ENCODE assay signal across 16 cellular contexts in the genomic region with DNA sequence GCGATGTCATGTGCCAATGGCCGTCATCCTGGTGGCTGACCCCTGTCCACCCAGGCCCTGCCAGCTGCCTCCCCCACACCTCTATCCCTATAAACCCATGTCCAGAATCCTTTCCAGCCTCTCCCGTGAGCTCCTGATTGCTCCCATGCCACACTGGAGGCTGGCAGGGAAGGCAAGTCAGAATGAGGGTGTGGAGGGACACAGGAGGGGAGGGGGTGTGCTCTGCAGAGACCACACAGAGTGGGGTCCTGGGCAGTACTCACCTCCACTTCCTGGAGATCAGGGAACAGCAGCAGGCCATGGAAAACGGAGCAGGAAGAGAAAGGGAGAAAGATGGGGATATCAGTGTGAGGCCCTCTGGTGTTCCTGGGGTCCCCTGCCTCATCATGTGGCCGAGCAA. TPM values are rescaled to one million over a fixed set of nuclear protein-coding genes. Genes with fewer than 3 reads are reported as not detected.
DNase-seq lines count a peak whose midpoint lies in the region; ATAC-seq and TF ChIP-seq lines count a peak whose summit lies in the region.
"Had no signal": no experiment of that assay in that cellular context is flagged by ENCODE, and none has a peak within 500 bp of the region (broad histone marks: within the 10 kb centered on the region; RNA-seq: fewer than 3 reads in every experiment).

No MANE protein-coding gene starts in this region.

- POLR2A ChIA-PET in T-cell (lab: Charles Lee) = interaction anchor here (0.6 to 1.3 kb wide), 2 partner anchors 10 to 147 kb away, joined by 3 to 4 read pairs; no protein-coding TSS in a partner anchor
- POLR2A ChIA-PET in activated CD4-positive, alpha-beta memory T cell treated with anti-CD3 and anti-CD28 coated beads, Interleukin-2, amount 10 ng/mL, durations not matched to agents 7 days and 5 days (lab: Charles Lee) = interaction anchor here (1.8 to 1.9 kb wide), 2 partner anchors 11 to 17 kb away, joined by 4 to 6 read pairs; no protein-coding TSS in a partner anchor

- ATAC-seq in T-cell (replicated peaks in 1 of 4) = no peak
- ATAC-seq in central memory CD8-positive, alpha-beta T cell (replicated peaks; ENCODE audit: extremely low read depth, poor library complexity, severe bottlenecking) = no peak
- no peak for ATAC-seq in stimulated activated effector memory CD8-positive, alpha-beta T cell treated with anti-CD3 and anti-CD28 coated beads, Interleukin-12 subunit alpha, Interleukin-12 subunit beta, amount 100 ng/mL, for 72 hours
- ATAC-seq: A549 had no signal

- no peaks in the 10 kb centered on the region for H3K27me3 Mint-ChIP-seq in activated naive CD4-positive, alpha-beta T cell treated with anti-CD3 and anti-CD28 coated beads, Interleukin-2, amount 50 U/mL, for 24 hours
- H3K27me3 Mint-ChIP-seq in T-cell = no peaks in the 10 kb centered on the region
- H3K27me3 Mint-ChIP-seq in central memory CD8-positive, alpha-beta T cell = no peaks in the 10 kb centered on the region
- H3K27me3 Mint-ChIP-seq in endothelial cell (ENCODE audit: unreplicated experiment) = peaks cover 8% of the 10 kb centered on the region
- H3K27me3 Mint-ChIP-seq in activated CD4-positive, alpha-beta memory T cell treated with anti-CD3 and anti-CD28 coated beads, Interleukin-2, amount 10 ng/mL, durations not matched to agents 7 days and 5 days = no peaks in the 10 kb centered on the region

- no peak overlapping the region for H3K27ac ChIP-seq in esophagus squamous epithelium
- H3K27ac ChIP-seq: A549, C4-2B, PC-9 had no signal

- peaks cover 0 to 2% (median 0%) of the 10 kb centered on the region in 3 donors for H3K4me1 ChIP-seq in esophagus squamous epithelium
- H3K4me1 ChIP-seq: A549 had no signal

- H3K27me3 ChIP-seq in esophagus squamous epithelium = peaks cover 0 to 9% (median 0%) of the 10 kb centered on the region in 4 donors

- DNase-seq in activated naive CD4-positive, alpha-beta T cell treated with anti-CD3 and anti-CD28 coated beads, Interleukin-2, amount 50 U/mL, for 16 hours = no peak
- DNase-seq in T-cell (no peak), endothelial cell (ENCODE audit: low spot score) (no peak), esophagus squamous epithelium (lab: John Stamatoyannopoulos, UW) (no peak)
- no peak for DNase-seq in central memory CD8-positive, alpha-beta T cell (ENCODE audit: low spot score in 2 of 2)
- DNase-seq in stimulated activated effector memory CD8-positive, alpha-beta T cell treated with anti-CD3 and anti-CD28 coated beads, Interleukin-12 subunit alpha, Interleukin-12 subunit beta, amount 100 ng/mL, for 72 hours (ENCODE audit: low spot score in 2 of 2) = no peak
- DNase-seq in activated CD4-positive, alpha-beta memory T cell treated with anti-CD3 and anti-CD28 coated beads, Interleukin-2, amount 10 ng/mL, durations not matched to agents 7 days and 5 days = no peak
- DNase-seq: H9, Karpas-422, NCI-H187 treated with DMSO at 0.1 percent for 48 hours, NCI-H446, NCI-H748 treated with DMSO at 0.1 percent for 48 hours had no signal

- no peaks in the 10 kb centered on the region for H3K9me3 ChIP-seq in esophagus squamous epithelium

- peak overlapping the region; percentile 89 for H3K27ac Mint-ChIP-seq in activated naive CD4-positive, alpha-beta T cell treated with anti-CD3 and anti-CD28 coated beads, Interleukin-2, amount 50 U/mL, for 24 hours
- peak overlapping the region; percentile 36 to 64 for H3K27ac Mint-ChIP-seq in T-cell
- H3K27ac Mint-ChIP-seq in central memory CD8-positive, alpha-beta T cell (ENCODE audit: low read depth) = peak overlapping the region; percentile 66
- H3K27ac Mint-ChIP-seq in stimulated activated effector memory CD8-positive, alpha-beta T cell treated with anti-CD3 and anti-CD28 coated beads, Interleukin-12 subunit alpha, Interleukin-12 subunit beta, amount 100 ng/mL, for 72 hours = peak overlapping the region; percentile 90
- H3K27ac Mint-ChIP-seq in endothelial cell (ENCODE audit: unreplicated experiment) = no peak overlapping the region
- no peak overlapping the region for H3K27ac Mint-ChIP-seq in activated CD4-positive, alpha-beta memory T cell treated with anti-CD3 and anti-CD28 coated beads, Interleukin-2, amount 10 ng/mL, durations not matched to agents 7 days and 5 days
- H3K27ac Mint-ChIP-seq: H9 had no signal

- CTCF ChIA-PET in T-cell (lab: Charles Lee) = interaction anchor here in 1 of 2 donors (1.5 kb wide), 1 partner anchor 24 kb away, joined by 5 read pairs; no protein-coding TSS in a partner anchor
- CTCF ChIA-PET in activated CD4-positive, alpha-beta memory T cell treated with anti-CD3 and anti-CD28 coated beads, Interleukin-2, amount 10 ng/mL, durations not matched to agents 7 days and 5 days (lab: Charles Lee) = interaction anchor here (1.0 to 1.5 kb wide), 2 partner anchors 24 to 266 kb away, joined by 3 to 7 read pairs; no protein-coding TSS in a partner anchor

- no peak overlapping the region for H3K4me3 ChIP-seq in esophagus squamous epithelium
- H3K4me3 ChIP-seq: A549, PC-9 had no signal

- no peaks in the 10 kb centered on the region for H3K36me3 ChIP-seq in esophagus squamous epithelium

- no peak overlapping the region for H3K4me3 Mint-ChIP-seq in activated naive CD4-positive, alpha-beta T cell treated with anti-CD3 and anti-CD28 coated beads, Interleukin-2, amount 50 U/mL, for 24 hours
- H3K4me3 Mint-ChIP-seq in T-cell (no peak overlapping the region), endothelial cell (ENCODE audit: unreplicated experiment) (no peak overlapping the region)
- H3K4me3 Mint-ChIP-seq in central memory CD8-positive, alpha-beta T cell = peak overlapping the region; percentile 55
- no peak overlapping the region for H3K4me3 Mint-ChIP-seq in stimulated activated effector memory CD8-positive, alpha-beta T cell treated with anti-CD3 and anti-CD28 coated beads, Interleukin-12 subunit alpha, Interleukin-12 subunit beta, amount 100 ng/mL, for 72 hours
- H3K4me3 Mint-ChIP-seq in activated CD4-positive, alpha-beta memory T cell treated with anti-CD3 and anti-CD28 coated beads, Interleukin-2, amount 10 ng/mL, durations not matched to agents 7 days and 5 days = no peak overlapping the region
- H3K4me3 Mint-ChIP-seq: H9 had no signal

- intact Hi-C loops in esophagus squamous epithelium (cut with DNase I) = no loop called here

- no peak for TF ChIP-seq CTCF in endothelial cell (IDR thresholded peaks at IDR 0.05; ENCODE audit: unreplicated experiment)
- no peak for TF ChIP-seq CTCF in esophagus squamous epithelium (IDR thresholded peaks at IDR 0.05)

- no peak for TF ChIP-seq POLR2A in esophagus squamous epithelium (IDR thresholded peaks at IDR 0.05)

- 85 to 92% methylated on average over 2 of the region's 5 CpGs for WGBS in esophagus squamous epithelium, 2 donors

- H3K9me3 Mint-ChIP-seq in activated naive CD4-positive, alpha-beta T cell treated with anti-CD3 and anti-CD28 coated beads, Interleukin-2, amount 50 U/mL, for 24 hours = no peaks in the 10 kb centered on the region
- H3K9me3 Mint-ChIP-seq in T-cell (no peaks in the 10 kb centered on the region), endothelial cell (ENCODE audit: unreplicated experiment) (no peaks in the 10 kb centered on the region)
- H3K9me3 Mint-ChIP-seq in central memory CD8-positive, alpha-beta T cell = no peaks in the 10 kb centered on the region
- no peaks in the 10 kb centered on the region for H3K9me3 Mint-ChIP-seq in stimulated activated effector memory CD8-positive, alpha-beta T cell treated with anti-CD3 and anti-CD28 coated beads, Interleukin-12 subunit alpha, Interleukin-12 subunit beta, amount 100 ng/mL, for 72 hours
- H3K9me3 Mint-ChIP-seq in activated CD4-positive, alpha-beta memory T cell treated with anti-CD3 and anti-CD28 coated beads, Interleukin-2, amount 10 ng/mL, durations not matched to agents 7 days and 5 days = no peaks in the 10 kb centered on the region
- H3K9me3 Mint-ChIP-seq: H9 had no signal

- peaks cover 17% of the 10 kb centered on the region for H3K36me3 Mint-ChIP-seq in activated naive CD4-positive, alpha-beta T cell treated with anti-CD3 and anti-CD28 coated beads, Interleukin-2, amount 50 U/mL, for 24 hours
- peaks cover 40% of the 10 kb centered on the region for H3K36me3 Mint-ChIP-seq in T-cell
- H3K36me3 Mint-ChIP-seq in central memory CD8-positive, alpha-beta T cell (ENCODE audit: insufficient read depth) = peaks cover 79% of the 10 kb centered on the region
- H3K36me3 Mint-ChIP-seq in stimulated activated effector memory CD8-positive, alpha-beta T cell treated with anti-CD3 and anti-CD28 coated beads, Interleukin-12 subunit alpha, Interleukin-12 subunit beta, amount 100 ng/mL, for 72 hours = peaks cover 62% of the 10 kb centered on the region
- peaks cover 5% of the 10 kb centered on the region for H3K36me3 Mint-ChIP-seq in endothelial cell (ENCODE audit: low read depth, unreplicated experiment)
- H3K36me3 Mint-ChIP-seq in activated CD4-positive, alpha-beta memory T cell treated with anti-CD3 and anti-CD28 coated beads, Interleukin-2, amount 10 ng/mL, durations not matched to agents 7 days and 5 days (ENCODE audit: low read depth) = peaks cover 82% of the 10 kb centered on the region

- peaks cover 70% of the 10 kb centered on the region for H3K4me1 Mint-ChIP-seq in activated naive CD4-positive, alpha-beta T cell treated with anti-CD3 and anti-CD28 coated beads, Interleukin-2, amount 50 U/mL, for 24 hours
- H3K4me1 Mint-ChIP-seq in T-cell (peaks cover 66 to 84% (median 75%) of the 10 kb centered on the region in 3 donors), endothelial cell (ENCODE audit: unreplicated experiment) (peaks cover 23% of the 10 kb centered on the region)
- H3K4me1 Mint-ChIP-seq in central memory CD8-positive, alpha-beta T cell = peaks cover 62% of the 10 kb centered on the region
- H3K4me1 Mint-ChIP-seq in stimulated activated effector memory CD8-positive, alpha-beta T cell treated with anti-CD3 and anti-CD28 coated beads, Interleukin-12 subunit alpha, Interleukin-12 subunit beta, amount 100 ng/mL, for 72 hours = peaks cover 73% of the 10 kb centered on the region
- peaks cover 24% of the 10 kb centered on the region for H3K4me1 Mint-ChIP-seq in activated CD4-positive, alpha-beta memory T cell treated with anti-CD3 and anti-CD28 coated beads, Interleukin-2, amount 10 ng/mL, durations not matched to agents 7 days and 5 days

RNA-seq across cellular contexts. Expression of gene SPOCK2, which starts 15.7 kb away (rescaled TPM):
- total RNA-seq in T-cell (100 to 1,000 TPM; 501 to 684 (median 547) TPM), endothelial cell (ENCODE audit: unreplicated experiment) (3.4 TPM), esophagus squamous epithelium (1 to 10 TPM; 2.6 to 8.1 (median 5.0) TPM)
- total RNA-seq in activated CD4-positive, alpha-beta memory T cell treated with anti-CD3 and anti-CD28 coated beads, Interleukin-2, amount 10 ng/mL, durations not matched to agents 7 days and 5 days = 100 to 1,000 TPM; 418 to 420 TPM

Comparison
In these comparisons a context has a peak if more than half of its experiments do, and no peak if none do; other contexts are left out.
1. H3K27ac Mint-ChIP-seq: peak in activated naive CD4-positive, alpha-beta T cell treated with anti-CD3 and anti-CD28 coated beads, Interleukin-2, amount 50 U/mL, for 24 hours (single experiment), T-cell (2 of 2), central memory CD8-positive, alpha-beta T cell (single experiment) and stimulated activated effector memory CD8-positive, alpha-beta T cell treated with anti-CD3 and anti-CD28 coated beads, Interleukin-12 subunit alpha, Interleukin-12 subunit beta, amount 100 ng/mL, for 72 hours (single experiment); none in endothelial cell (single experiment) and activated CD4-positive, alpha-beta memory T cell treated with anti-CD3 and anti-CD28 coated beads, Interleukin-2, amount 10 ng/mL, durations not matched to agents 7 days and 5 days (single experiment).
2. RNA of gene SPOCK2, which starts 15.7 kb away (total RNA-seq): 501 to 684 TPM in T-cell and 418 to 420 TPM in activated CD4-positive, alpha-beta memory T cell treated with anti-CD3 and anti-CD28 coated beads, Interleukin-2, amount 10 ng/mL, durations not matched to agents 7 days and 5 days; 2.6 to 8.1 TPM in esophagus squamous epithelium and 3.4 TPM in endothelial cell (single experiment); every median in the first group is over 10 times any median in the second.